ENCODE assay signal across 8 cellular contexts in genomic region chr15:44662478-44663409, GRCh38. TPM values are rescaled to one million over a fixed set of nuclear protein-coding genes. Genes with fewer than 3 reads are reported as not detected.
DNase-seq lines count a peak whose midpoint lies in the region; ATAC-seq, FAIRE-seq and TF ChIP-seq lines count a peak whose summit lies in the region.

No MANE protein-coding gene starts in this region.

- ATAC-seq in HG02763 (IDR thresholded peaks at IDR 0.05; ENCODE audit: unreplicated experiment): peak; percentile 49

- peaks cover 17% of the 10 kb centered on the region for H3K79me2 ChIP-seq in keratinocyte (ENCODE audit: control insufficient read depth, insufficient read depth, low read length)

- peak overlapping the region; percentile 91 to 100 (median 96) for H3K4me3 ChIP-seq in breast epithelium
- peak overlapping the region; percentile 85 to 100 (median 96) for H3K4me3 ChIP-seq in keratinocyte (ENCODE audit: control insufficient read depth in 2 of 3, extremely low read depth in 1 of 3, insufficient read depth in 2 of 3, low read depth in 1 of 3, low read length in 3 of 3)

- in situ Hi-C loops in GM13977 (cut with MboI; ENCODE audit: low pct_unique_long_range_greater_than_20kb, low sequenced_read_pairs, unreplicated experiment): no loop called here

- H3K27me3 ChIP-seq in breast epithelium: no peaks in the 10 kb centered on the region
- H3K27me3 ChIP-seq in keratinocyte (ENCODE audit: control insufficient read depth, extremely low read depth, insufficient read depth, low read length): no peaks in the 10 kb centered on the region

- H3K36me3 ChIP-seq in breast epithelium: no peaks in the 10 kb centered on the region
- H3K36me3 ChIP-seq in keratinocyte (ENCODE audit: control insufficient read depth in 2 of 2, extremely low read depth in 1 of 2, insufficient read depth in 2 of 2, low read length in 2 of 2): peaks cover 2 to 6% of the 10 kb centered on the region in 2 experiments

- DNase-seq in GM13977 (ENCODE audit: low spot score): peak; percentile 62
- DNase-seq in NCI-H1417 treated with DMSO at 0.1 percent for 48 hours (lab: John Stamatoyannopoulos, UW): peak; percentile 9
- DNase-seq in breast epithelium (ENCODE audit: low spot score in 2 of 2): peak; percentile 53 to 67
- no peak for DNase-seq in keratinocyte (ENCODE audit: low read depth, low spot score)
- peak; percentile 74 to 80 for DNase-seq in stimulated activated CD4-positive, alpha-beta T cell treated with anti-CD3 and anti-CD28 coated beads, Interleukin-15, amount 100 ng/mL, for 48 hours (ENCODE audit: low read depth in 2 of 2)
- no peak for DNase-seq in D721Med (ENCODE audit: insufficient read length, low spot score)

- H3K4me1 ChIP-seq in breast epithelium (no peaks in the 10 kb centered on the region), keratinocyte (ENCODE audit: control insufficient read depth, extremely low read depth, insufficient read depth, low read length) (peaks cover 10% of the 10 kb centered on the region)

- peak overlapping the region; percentile 95 for H3K27ac ChIP-seq in VCaP
- H3K27ac ChIP-seq in breast epithelium: peak overlapping the region; percentile 96 to 97
- H3K27ac ChIP-seq in keratinocyte (ENCODE audit: control insufficient read depth, insufficient read depth, low read length): peak overlapping the region; percentile 86

- intact Hi-C loops in breast epithelium (cut with DNase I; ENCODE audit: low total_unique reads): no loop called here

- dilution Hi-C loops in keratinocyte (cut with MboI; ENCODE audit: extremely low pct_ligation_motif_present, low sequenced_read_pairs): no loop called here

- no peaks in the 10 kb centered on the region for H3K9me3 ChIP-seq in breast epithelium
- no peaks in the 10 kb centered on the region for H3K9me3 ChIP-seq in keratinocyte (ENCODE audit: control insufficient read depth, low read depth, low read length)

- H3K9ac ChIP-seq in keratinocyte (ENCODE audit: control insufficient read depth, extremely low read depth, insufficient read depth, low read length): peak overlapping the region; percentile 92

- no peaks in the 10 kb centered on the region for H4K20me1 ChIP-seq in keratinocyte (ENCODE audit: control insufficient read depth, extremely low read depth, insufficient read depth, low read length)

- FAIRE-seq in keratinocyte (lab: Jason Lieb, UNC) (peak; percentile 23), D721Med (lab: Jason Lieb, UNC) (no peak)

- H3K9me1 ChIP-seq in keratinocyte (ENCODE audit: control insufficient read depth, extremely low read depth, insufficient read depth, low read length): no peaks in the 10 kb centered on the region

- no peak for TF ChIP-seq POLR2A in breast epithelium (IDR thresholded peaks at IDR 0.05)

- peak overlapping the region; percentile 84 for H3K4me2 ChIP-seq in keratinocyte (ENCODE audit: control insufficient read depth, extremely low read depth, insufficient read depth, low read depth, low read length)

- TF ChIP-seq CTCF in GM13977 (IDR thresholded peaks at IDR 0.05; ENCODE audit: extremely low read depth, insufficient read depth, missing control alignments) (no peak), VCaP (conservative IDR thresholded peaks at IDR 0.05) (no peak), breast epithelium (IDR thresholded peaks at IDR 0.05) (no peak), keratinocyte (optimal IDR thresholded peaks at IDR 0.05 in 1 of 3, IDR thresholded peaks at IDR 0.05 in 1 of 3, conservative IDR thresholded peaks at IDR 0.05 in 1 of 3; ENCODE audit: extremely low read depth in 1 of 3, insufficient read depth in 2 of 3, low read length in 3 of 3) (no peak), D721Med (IDR thresholded peaks at IDR 0.05; ENCODE audit: insufficient read depth, missing control alignments) (no peak)

- peak overlapping the region; percentile 89 for H2AFZ ChIP-seq in keratinocyte (ENCODE audit: control insufficient read depth, low read length)

RNA-seq across cellular contexts. Expression of gene SPG11, which starts 0.7 kb away (rescaled TPM):
- total RNA-seq in breast epithelium: 100 to 1,000 TPM in 2 of 3 donors, 10 to 100 TPM in 1; 82.4 to 117 (median 103) TPM
- polyA plus RNA-seq in keratinocyte: 35.6 to 53.4 TPM (median 41.5 TPM) in 3 replicates
- 37.1 TPM for polyA plus RNA-seq in keratinocyte (2011; ENCODE audit: low read depth)
- 23.9 and 29.8 TPM in 2 replicates for polyA plus RNA-seq in keratinocyte (2011; cell fraction: cytosol; rRNA removed)
- polyA plus RNA-seq in keratinocyte (2011; cell fraction: nucleus; rRNA removed): 90.6 and 92.9 TPM in 2 replicates
- 22.4 and 27.0 TPM in 2 replicates for polyA plus RNA-seq in keratinocyte (2012; ENCODE audit: low replicate concordance)
- polyA minus RNA-seq in keratinocyte: 47.6 to 137 TPM (median 107 TPM) in 3 replicates
- 43.0 TPM for polyA minus RNA-seq in keratinocyte (2011; cell fraction: cytosol; rRNA and poly(A)+ RNA removed)
- polyA minus RNA-seq in keratinocyte (2011; cell fraction: nucleus; rRNA and poly(A)+ RNA removed): 76.5 and 120 TPM in 2 replicates

RNA-seq across cellular contexts. Expression of gene PATL2, which starts 48.4 kb away (rescaled TPM):
- 1 to 10 TPM; 1.6 to 2.6 (median 2.2) TPM for total RNA-seq in breast epithelium
- polyA plus RNA-seq in keratinocyte: 0.15 to 1.0 TPM (median 0.46 TPM) in 3 replicates
- polyA plus RNA-seq in keratinocyte (2011; ENCODE audit: low read depth): 0.17 TPM
- 0.19 and 0.21 TPM in 2 replicates for polyA plus RNA-seq in keratinocyte (2011; cell fraction: cytosol; rRNA removed)
- polyA plus RNA-seq in keratinocyte (2011; cell fraction: nucleus; rRNA removed): 2.8 and 3.6 TPM in 2 replicates
- 0.07 and 0.38 TPM in 2 replicates for polyA plus RNA-seq in keratinocyte (2012; ENCODE audit: low replicate concordance)
- 0.26 to 0.54 TPM in 2 of 3 replicates, not detected in the other for polyA minus RNA-seq in keratinocyte
- not detected for polyA minus RNA-seq in keratinocyte (2011; cell fraction: cytosol; rRNA and poly(A)+ RNA removed)
- 0.74 and 1.1 TPM in 2 replicates for polyA minus RNA-seq in keratinocyte (2011; cell fraction: nucleus; rRNA and poly(A)+ RNA removed)

RNA-seq across cellular contexts. Expression of gene B2M, which starts 48.6 kb away (rescaled TPM):
- total RNA-seq in breast epithelium: 1,000 to 10,000 TPM; 2,658 to 3,703 (median 3,086) TPM
- polyA plus RNA-seq in keratinocyte: 2,930 to 4,328 TPM (median 3,098 TPM) in 3 replicates
- 444 TPM for polyA plus RNA-seq in keratinocyte (2011; ENCODE audit: low read depth)
- polyA plus RNA-seq in keratinocyte (2011; cell fraction: cytosol; rRNA removed): 2,818 and 4,243 TPM in 2 replicates
- polyA plus RNA-seq in keratinocyte (2011; cell fraction: nucleus; rRNA removed): 4,543 and 5,641 TPM in 2 replicates
- 1,371 and 1,431 TPM in 2 replicates for polyA plus RNA-seq in keratinocyte (2012; ENCODE audit: low replicate concordance)
- 171 to 639 TPM (median 616 TPM) in 3 replicates for polyA minus RNA-seq in keratinocyte
- polyA minus RNA-seq in keratinocyte (2011; cell fraction: cytosol; rRNA and poly(A)+ RNA removed): 661 TPM
- polyA minus RNA-seq in keratinocyte (2011; cell fraction: nucleus; rRNA and poly(A)+ RNA removed): 364 and 767 TPM in 2 replicates

Comparison
In these comparisons a context has a peak if more than half of its experiments do, and no peak if none do; other contexts are left out.
1. DNase-seq: peak in GM13977 (single experiment), NCI-H1417 treated with DMSO at 0.1 percent for 48 hours (single experiment), breast epithelium (2 of 2) and stimulated activated CD4-positive, alpha-beta T cell treated with anti-CD3 and anti-CD28 coated beads, Interleukin-15, amount 100 ng/mL, for 48 hours (2 of 2); none in keratinocyte (single experiment) and D721Med (single experiment).
2. Peak in every context shown above with its lines, with median percentiles within 50 percentile points of each other: H3K27ac ChIP-seq.